23 cellular contexts compared by ENCODE assay signal in genomic region chr22:42758929-42759629, GRCh38. TPM values are rescaled to one million over a fixed set of nuclear protein-coding genes. Genes with fewer than 3 reads are reported as not detected.
DNase-seq lines count a peak whose midpoint lies in the region; ATAC-seq and TF ChIP-seq lines count a peak whose summit lies in the region.
"Had no signal": no experiment of that assay in that cellular context is flagged by ENCODE, and none has a peak within 500 bp of the region (broad histone marks: within the 10 kb centered on the region; RNA-seq: fewer than 3 reads in every experiment).

No MANE protein-coding gene starts in this region.

- H4K20me1 ChIP-seq in PC-3 (ENCODE audit: low read length) (no peaks in the 10 kb centered on the region), SK-N-SH (ENCODE audit: insufficient read depth) (no peaks in the 10 kb centered on the region)

- H3K4me3 ChIP-seq in PC-3 (ENCODE audit: low read length): no peak overlapping the region
- no peak overlapping the region for H3K4me3 ChIP-seq in ovary
- no peak overlapping the region for H3K4me3 ChIP-seq in SK-N-SH (ENCODE audit: low read depth in 2 of 2, low read length in 1 of 2)
- H3K4me3 ChIP-seq in testis: no peak overlapping the region
- H3K4me3 ChIP-seq: body of pancreas had no signal

- POLR2A ChIA-PET in PC-3 (lab: Charles Lee; ENCODE audit: unreplicated experiment) (no interaction called here), SK-N-SH (lab: Yijun Ruan, JAX) (no interaction called here)

- TF ChIP-seq POLR2A in ovary (IDR thresholded peaks at IDR 0.05): no peak
- TF ChIP-seq POLR2A in testis (IDR thresholded peaks at IDR 0.05): no peak

- no TSS peak for BruUV-seq in PC-3 (replicated peaks; lab: Mats Ljungman, UMichigan)

- TF ChIP-seq RAD21 in SK-N-SH (IDR thresholded peaks at IDR 0.05; ENCODE audit: low read length): no peak

- no peak overlapping the region for H3K4me2 ChIP-seq in PC-3 (ENCODE audit: low read length)
- no peak overlapping the region for H3K4me2 ChIP-seq in SK-N-SH

- intact Hi-C loops in PC-3 (cut with micrococcal nuclease) (no loop called here), ovary (cut with DNase I) (no loop called here), testis (cut with DNase I; ENCODE audit: low total_unique reads) (no loop called here)

- H3K9me3 ChIP-seq in PC-3 (ENCODE audit: low read length) (no peaks in the 10 kb centered on the region), ovary (no peaks in the 10 kb centered on the region), SK-N-SH (no peaks in the 10 kb centered on the region), testis (no peaks in the 10 kb centered on the region)
- H3K9me3 ChIP-seq: body of pancreas had no signal

- H3K27me3 ChIP-seq in PC-3 (ENCODE audit: low read length) (no peaks in the 10 kb centered on the region), ovary (no peaks in the 10 kb centered on the region), SK-N-SH (ENCODE audit: insufficient read depth) (no peaks in the 10 kb centered on the region), testis (no peaks in the 10 kb centered on the region)
- H3K27me3 ChIP-seq: body of pancreas had no signal

- TF ChIP-seq CTCF in PC-3 (conservative IDR thresholded peaks at IDR 0.05; ENCODE audit: low read depth, low read length): no peak
- no peak for TF ChIP-seq CTCF in ovary (IDR thresholded peaks at IDR 0.05)
- TF ChIP-seq CTCF in GM13977 (IDR thresholded peaks at IDR 0.05; ENCODE audit: extremely low read depth, insufficient read depth, missing control alignments): no peak
- no peak for TF ChIP-seq CTCF in SK-N-SH (IDR thresholded peaks at IDR 0.05)
- TF ChIP-seq CTCF in testis (IDR thresholded peaks at IDR 0.05): no peak

- no peaks in the 10 kb centered on the region for H3F3A ChIP-seq in PC-3 (ENCODE audit: low read length, unreplicated experiment)
- H3F3A ChIP-seq in SK-N-SH (replicated peaks; ENCODE audit: insufficient read depth): no peaks in the 10 kb centered on the region

- H3K36me3 ChIP-seq in PC-3 (ENCODE audit: low read depth, low read length): no peaks in the 10 kb centered on the region
- no peaks in the 10 kb centered on the region for H3K36me3 ChIP-seq in ovary
- H3K36me3 ChIP-seq in SK-N-SH (replicated peaks in 1 of 2; ENCODE audit: control insufficient read depth in 1 of 2, insufficient read depth in 2 of 2, low read length in 1 of 2): no peaks in the 10 kb centered on the region
- no peaks in the 10 kb centered on the region for H3K36me3 ChIP-seq in testis (ENCODE audit: low read depth, missing control alignments)
- H3K36me3 ChIP-seq: WERI-Rb-1 had no signal

- no peak overlapping the region for H2AFZ ChIP-seq in PC-3 (ENCODE audit: low read length)
- H2AFZ ChIP-seq in SK-N-SH (ENCODE audit: low read depth): no peak overlapping the region

- DNase-seq in AG20443 (ENCODE audit: low spot score) (peak; percentile 65), PC-3 (peak; percentile 15), epidermal melanocyte (ENCODE audit: insufficient read length, low spot score) (peak; percentile 9), ovary (peak in 4 of 5 donors; percentile 53 to 70 (median 57)), GM13977 (ENCODE audit: low spot score) (no peak), SK-N-SH (no peak), testis (no peak)
- DNase-seq: activated CD4-positive, alpha-beta memory T cell treated with anti-CD3 and anti-CD28 coated beads, Interleukin-2, amount 10 ng/mL, durations not matched to agents 7 days and 5 days; activated naive CD4-positive, alpha-beta T cell treated with Interleukin-2 at 50 U/mL for 16 hours; activated T-cell treated with anti-CD3 and anti-CD28 coated beads, Interleukin-2, amount 50 U/mL, for 1 hour; body of pancreas; CD8-positive, alpha-beta T cell; Kasumi-1; natural killer cell; NCI-H1417; NCI-H2107; NCI-H526 treated with DMSO at 0.1 percent for 48 hours; SIG-M5; small intestine; stimulated activated CD4-positive, alpha-beta T cell treated with anti-CD3 and anti-CD28 coated beads, Interleukin-4, amount 100 ng/mL, for 24 hours; T-helper 2 cell; WERI-Rb-1 had no signal

- H3K79me2 ChIP-seq in PC-3 (ENCODE audit: low read length) (no peaks in the 10 kb centered on the region), SK-N-SH (ENCODE audit: insufficient read depth) (no peaks in the 10 kb centered on the region)

- ATAC-seq in PC-3: peak; percentile 45
- no peak for ATAC-seq in GM21528 (IDR thresholded peaks at IDR 0.05; ENCODE audit: low FRiP score, unreplicated experiment)
- ATAC-seq: body of pancreas; CD8-positive, alpha-beta T cell; natural killer cell had no signal

- in situ Hi-C loops in GM13977 (cut with MboI; ENCODE audit: low pct_unique_long_range_greater_than_20kb, low sequenced_read_pairs, unreplicated experiment): no loop called here

- CTCF ChIA-PET in PC-3 (lab: Charles Lee) (no interaction called here), SK-N-SH (lab: Yijun Ruan, JAX) (no interaction called here)

- no peak overlapping the region for H3K9ac ChIP-seq in PC-3 (ENCODE audit: low read length)
- H3K9ac ChIP-seq in SK-N-SH: no peak overlapping the region

- H3K4me1 ChIP-seq in PC-3 (ENCODE audit: insufficient read depth, low read length) (no peaks in the 10 kb centered on the region; the same call in 1 of the 2 replicates), ovary (ENCODE audit: insufficient read depth) (no peaks in the 10 kb centered on the region), SK-N-SH (ENCODE audit: control insufficient read depth in 1 of 2, insufficient read depth in 2 of 2, low read depth in 1 of 2, low read length in 1 of 2) (no peaks in the 10 kb centered on the region), testis (no peaks in the 10 kb centered on the region)

- TF ChIP-seq EP300 in ovary (IDR thresholded peaks at IDR 0.05) (no peak), SK-N-SH (IDR thresholded peaks at IDR 0.05; ENCODE audit: borderline replicate concordance in 1 of 2, low read depth in 1 of 2, low read length in 1 of 2) (no peak)

- no peaks in the 10 kb centered on the region for H3K9me2 ChIP-seq in PC-3 (replicated peaks; ENCODE audit: low read length)
- no peaks in the 10 kb centered on the region for H3K9me2 ChIP-seq in SK-N-SH

- 62 to 79% (median 65%) methylated on average over 23 of the region's 23 CpGs for WGBS in ovary, 3 donors
- 84% methylated on average over 16 of the region's 23 CpGs for WGBS in SK-N-SH (ENCODE audit: low lambda C conversion rate)
- 93 to 95% methylated on average over 16 to 23 of the region's 23 CpGs for WGBS in testis, 2 donors

- H3K27ac ChIP-seq in PC-3 (ENCODE audit: low read length) (no peak overlapping the region), ovary (no peak overlapping the region), SK-N-SH (ENCODE audit: low read depth in 2 of 2, low read length in 1 of 2) (no peak overlapping the region), testis (no peak overlapping the region)
- H3K27ac ChIP-seq: body of pancreas, WERI-Rb-1 had no signal

TF ChIP-seq in SK-N-SH, 30 proteins besides CTCF, POLR2A, EP300 and RAD21:
- TF ChIP-seq NFIC (IDR thresholded peaks at IDR 0.05; ENCODE audit: borderline replicate concordance): no peak
- TF ChIP-seq CHD2 (IDR thresholded peaks at IDR 0.05; ENCODE audit: low read length, partially characterized antibody): no peak
- TF ChIP-seq MXI1 (IDR thresholded peaks at IDR 0.05; ENCODE audit: low read depth, low read length): no peak
- TF ChIP-seq RFX5 (IDR thresholded peaks at IDR 0.05; ENCODE audit: low read length): no peak
- TF ChIP-seq MEF2A (IDR thresholded peaks at IDR 0.05; ENCODE audit: borderline replicate concordance, low read depth): no peak
- no peak for TF ChIP-seq PBX3 (IDR thresholded peaks at IDR 0.05)
- no peak for TF ChIP-seq GATA2 (CRISPR knock-in tag; IDR thresholded peaks at IDR 0.05)

RNA-seq across cellular contexts. Expression of gene A4GALT, which starts 38.4 kb away (rescaled TPM):
- total RNA-seq in PC-3 (2014; rRNA removed) (0.63 and 3.2 TPM in 2 replicates), ovary (10 to 100 TPM in 4 of 7 donors, 1 to 10 TPM in 3; 3.3 to 19.6 (median 11.7) TPM), testis (10 to 100 TPM; 15.7 to 17.3 TPM)
- polyA plus RNA-seq in ovary (10 to 100 TPM in 1 of 2 donors, 1 to 10 TPM in 1; 2.0 to 12.1 TPM), SK-N-SH (2012; rRNA removed) (5.2 and 9.5 TPM in 2 replicates), testis (ENCODE audit: insufficient read depth, low read depth, low replicate concordance) (13.5 TPM)
- polyA plus RNA-seq in SK-N-SH (2012; cell fraction: cytosol; rRNA removed): 5.3 and 6.8 TPM in 2 replicates
- polyA plus RNA-seq in SK-N-SH (2012; cell fraction: nucleus; rRNA removed): 6.1 and 6.4 TPM in 2 replicates
- total RNA-seq: CD8-positive, alpha-beta T cell had no signal

Comparison
In these comparisons a context has a peak if more than half of its experiments do, and no peak if none do; other contexts are left out.
1. DNase-seq: peak in AG20443 (single experiment), PC-3 (single experiment), epidermal melanocyte (single experiment) and ovary (4 of 5); none in GM13977 (single experiment), SK-N-SH (single experiment) and testis (single experiment).